In genomic region chr6:151248295-151248694, GRCh38 we compare ENCODE assay signal across 20 cellular contexts. TPM values are rescaled to one million over a fixed set of nuclear protein-coding genes. Genes with fewer than 3 reads are reported as not detected.
DNase-seq lines count a peak whose midpoint lies in the region; ATAC-seq and TF ChIP-seq lines count a peak whose summit lies in the region.
"Had no signal": no experiment of that assay in that cellular context is flagged by ENCODE, and none has a peak within 500 bp of the region (broad histone marks: within the 10 kb centered on the region; RNA-seq: fewer than 3 reads in every experiment).

No MANE protein-coding gene starts in this region.

- H3K9me2 ChIP-seq in HCT116 (ENCODE audit: insufficient read depth) (no peaks in the 10 kb centered on the region), GM23338 (ENCODE audit: insufficient read depth) (no peaks in the 10 kb centered on the region)

- H3K79me2 ChIP-seq in HCT116 (ENCODE audit: insufficient read depth, low read length) = peaks cover 99% of the 10 kb centered on the region
- H3K79me2 ChIP-seq in GM23338 (replicated peaks; ENCODE audit: insufficient read depth) = peaks cover 98% of the 10 kb centered on the region

- TF ChIP-seq POLR2A in HCT116 (IDR thresholded peaks at IDR 0.05; ENCODE audit: borderline replicate concordance, extremely low read depth, insufficient read depth, insufficient read length) = no peak

- no peaks in the 10 kb centered on the region for H3K9me3 Mint-ChIP-seq in mesothelial cell of epicardium
- no peaks in the 10 kb centered on the region for H3K9me3 Mint-ChIP-seq in stimulated activated naive CD8-positive, alpha-beta T cell treated with anti-CD3 and anti-CD28 coated beads, Interleukin-15, amount 100 ng/mL, for 72 hours
- H3K9me3 Mint-ChIP-seq in GM23338 = no peaks in the 10 kb centered on the region
- H3K9me3 Mint-ChIP-seq: H9 had no signal

- CTCF ChIA-PET in HCT116 (lab: Charles Lee) = no interaction called here

- no peak for TF ChIP-seq RAD21 in HCT116 (IDR thresholded peaks at IDR 0.05; ENCODE audit: low read depth)

- no peak overlapping the region for H3K4me2 ChIP-seq in HCT116 (ENCODE audit: low read length)
- no peak overlapping the region for H3K4me2 ChIP-seq in GM23338

- no peaks in the 10 kb centered on the region for H3K36me3 Mint-ChIP-seq in T-helper 17 cell (ENCODE audit: low read depth)
- H3K36me3 Mint-ChIP-seq in mesothelial cell of epicardium = peaks cover 21% of the 10 kb centered on the region
- H3K36me3 Mint-ChIP-seq in GM23338 (ENCODE audit: low read depth) = no peaks in the 10 kb centered on the region
- H3K36me3 Mint-ChIP-seq: CD14-positive monocyte, IgD-negative memory B cell had no signal

- H3K4me3 ChIP-seq in HCT116 (replicated peaks in 1 of 2; ENCODE audit: low read depth in 1 of 2, low read length in 2 of 2) (no peak overlapping the region), GM23338 (no peak overlapping the region)
- H3K4me3 ChIP-seq: Peyer's patch, SJSA1 had no signal

- H3K9ac ChIP-seq in HCT116 (ENCODE audit: low read length) = no peak overlapping the region

- H3K27ac Mint-ChIP-seq in T-helper 17 cell = no peak overlapping the region
- peak overlapping the region; percentile 85 for H3K27ac Mint-ChIP-seq in mesothelial cell of epicardium
- no peak overlapping the region for H3K27ac Mint-ChIP-seq in stimulated activated naive CD8-positive, alpha-beta T cell treated with anti-CD3 and anti-CD28 coated beads, Interleukin-15, amount 100 ng/mL, for 72 hours
- no peak overlapping the region for H3K27ac Mint-ChIP-seq in GM23338
- H3K27ac Mint-ChIP-seq: CD14-positive monocyte, IgD-negative memory B cell had no signal

- ATAC-seq in HCT116 (no peak), T-helper 17 cell (no peak), GM23338 (no peak)
- ATAC-seq in stimulated activated naive CD8-positive, alpha-beta T cell treated with anti-CD3 and anti-CD28 coated beads, Interleukin-15, amount 100 ng/mL, for 72 hours = peak; percentile 35

- peak overlapping the region; percentile 57 for H3K4me3 Mint-ChIP-seq in T-helper 17 cell
- no peak overlapping the region for H3K4me3 Mint-ChIP-seq in mesothelial cell of epicardium
- no peak overlapping the region for H3K4me3 Mint-ChIP-seq in stimulated activated naive CD8-positive, alpha-beta T cell treated with anti-CD3 and anti-CD28 coated beads, Interleukin-15, amount 100 ng/mL, for 72 hours
- no peak overlapping the region for H3K4me3 Mint-ChIP-seq in GM23338
- H3K4me3 Mint-ChIP-seq: H9, IgD-negative memory B cell had no signal

- peaks cover 5 to 50% of the 10 kb centered on the region in 2 experiments; a peak in 3 of 4 replicates for H3K4me1 ChIP-seq in HCT116 (ENCODE audit: control insufficient read depth in 1 of 2, insufficient read depth in 2 of 2, low read length in 2 of 2)
- H3K4me1 ChIP-seq in GM23338 (ENCODE audit: insufficient read depth) = peaks cover 5% of the 10 kb centered on the region
- H3K4me1 ChIP-seq: Peyer's patch, SJSA1 had no signal

- H3F3A ChIP-seq in GM23338 (replicated peaks; ENCODE audit: low read depth) = no peaks in the 10 kb centered on the region

- peaks cover 3% of the 10 kb centered on the region; the same call in 1 of the 2 replicates for H4K20me1 ChIP-seq in HCT116 (ENCODE audit: insufficient read depth)
- H4K20me1 ChIP-seq in GM23338 (replicated peaks; ENCODE audit: insufficient read depth) = peaks cover 13% of the 10 kb centered on the region

- no TSS peak for BruUV-seq in HCT116 (replicated peaks; lab: Mats Ljungman, UMichigan)

- H3K27ac ChIP-seq in HCT116 (ENCODE audit: low read depth, low read length) (no peak overlapping the region), GM23338 (ENCODE audit: low read depth) (no peak overlapping the region)
- H3K27ac ChIP-seq: Peyer's patch, SJSA1 had no signal

- H3K27me3 ChIP-seq in HCT116 (ENCODE audit: insufficient read depth, low read length) (no peaks in the 10 kb centered on the region), GM23338 (ENCODE audit: insufficient read depth) (no peaks in the 10 kb centered on the region)
- H3K27me3 ChIP-seq: Peyer's patch, SJSA1 had no signal

- peaks cover 0 to 18% of the 10 kb centered on the region in 2 experiments; a peak in 1 of 4 replicates for H3K36me3 ChIP-seq in HCT116 (ENCODE audit: control insufficient read depth in 1 of 2, insufficient read depth in 2 of 2, low read length in 2 of 2)
- no peaks in the 10 kb centered on the region for H3K36me3 ChIP-seq in GM23338 (ENCODE audit: insufficient read depth)
- H3K36me3 ChIP-seq: Peyer's patch, SJSA1 had no signal

- no peaks in the 10 kb centered on the region for H3K9me3 ChIP-seq in HCT116 (ENCODE audit: control insufficient read depth in 1 of 2, insufficient read depth in 1 of 2, low read depth in 1 of 2, low read length in 2 of 2)
- H3K9me3 ChIP-seq in T-helper 17 cell (ENCODE audit: control insufficient read depth, low read length, poor library complexity, severe bottlenecking) = peaks cover 1% of the 10 kb centered on the region
- H3K9me3 ChIP-seq: Peyer's patch, SJSA1 had no signal

- RAD21 ChIA-PET in HCT116 (lab: Charles Lee; ENCODE audit: low non-redundant PET in 1 of 2, low total read pairs in 2 of 2, uncharacterized antibody in 2 of 2, unreplicated experiment in 2 of 2) = no interaction called here

- H3K4me1 Mint-ChIP-seq in T-helper 17 cell (peaks cover 2% of the 10 kb centered on the region), mesothelial cell of epicardium (peaks cover 71% of the 10 kb centered on the region), GM23338 (peaks cover 10% of the 10 kb centered on the region; the same call in 2 of the 3 replicates)
- peaks cover 9% of the 10 kb centered on the region for H3K4me1 Mint-ChIP-seq in stimulated activated naive CD8-positive, alpha-beta T cell treated with anti-CD3 and anti-CD28 coated beads, Interleukin-15, amount 100 ng/mL, for 72 hours
- H3K4me1 Mint-ChIP-seq: CD14-positive monocyte, IgD-negative memory B cell had no signal

- no peak overlapping the region for H2AFZ ChIP-seq in HCT116 (ENCODE audit: low read depth, low read length, poor library complexity, severe bottlenecking)
- no peak overlapping the region for H2AFZ ChIP-seq in GM23338

- H3K27me3 Mint-ChIP-seq in T-helper 17 cell (peaks cover 42% of the 10 kb centered on the region), mesothelial cell of epicardium (ENCODE audit: low read depth) (no peaks in the 10 kb centered on the region), GM23338 (ENCODE audit: insufficient read depth, low read depth, poor library complexity) (no peaks in the 10 kb centered on the region)
- peaks cover 51% of the 10 kb centered on the region for H3K27me3 Mint-ChIP-seq in stimulated activated naive CD8-positive, alpha-beta T cell treated with anti-CD3 and anti-CD28 coated beads, Interleukin-15, amount 100 ng/mL, for 72 hours

- intact Hi-C loops in HCT116 (cut with micrococcal nuclease) = loop anchor here (10.0 kb wide), 1 partner anchor 183 kb away; no protein-coding TSS in a partner anchor

- DNase-seq in HCT116 (ENCODE audit: low read depth, low spot score) (no peak), T-helper 17 cell (no peak), mesothelial cell of epicardium (ENCODE audit: low spot score in 2 of 2, unreplicated experiment in 2 of 2) (no peak), foreskin melanocyte (no peak), GM23338 (ENCODE audit: low spot score) (no peak), NCI-H446 (lab: John Stamatoyannopoulos, UW) (no peak)
- no peak for DNase-seq in stimulated activated naive CD8-positive, alpha-beta T cell treated with anti-CD3 and anti-CD28 coated beads, Interleukin-15, amount 100 ng/mL, for 72 hours
- DNase-seq: ACHN, DMS79, H9, MM.1S, NCI-H1092, NCI-H1436 treated with DMSO at 0.1 percent for 48 hours, NCI-H2029, NCI-H446 treated with DMSO at 0.1 percent for 48 hours, NCI-H69, Peyer's patch had no signal

- TF ChIP-seq CTCF in HCT116 (IDR thresholded peaks at IDR 0.05 in 2 of 3, conservative IDR thresholded peaks at IDR 0.05 in 1 of 3; ENCODE audit: borderline replicate concordance in 1 of 3, insufficient read depth in 1 of 3, low read depth in 2 of 3, low read length in 2 of 3) (no peak), mesothelial cell of epicardium (IDR thresholded peaks at IDR 0.05; ENCODE audit: unreplicated experiment) (no peak), GM23338 (conservative IDR thresholded peaks at IDR 0.05; ENCODE audit: low read depth in 2 of 2) (no peak)

- POLR2A ChIA-PET in HCT116 (lab: Charles Lee) = interaction anchor here (0.7 kb wide), 1 partner anchor 358 kb away, joined by 5 read pairs; no protein-coding TSS in a partner anchor

TF ChIP-seq in HCT116, 20 proteins besides CTCF, POLR2A, EP300 and RAD21:
- peak; percentile 5; the same call in 1 of the 2 replicates for TF ChIP-seq POLR2AphosphoS5 (IDR thresholded peaks at IDR 0.05; ENCODE audit: low read depth, low read length)
- TF ChIP-seq YY1 (IDR thresholded peaks at IDR 0.05; ENCODE audit: extremely low read depth, insufficient replicate concordance, low read depth, low read length) = no peak
TF ChIP-seq in HCT116: peak in this region for 1.

TF ChIP-seq in GM23338, 12 proteins besides CTCF, POLR2A, EP300 and RAD21 (continues in another document):
- no peak for TF ChIP-seq POLR2AphosphoS5 (IDR thresholded peaks at IDR 0.05; ENCODE audit: low read depth)
- TF ChIP-seq ETS1 (IDR thresholded peaks at IDR 0.05) = no peak
- no peak for TF ChIP-seq ZNF331 (CRISPR knock-in tag; IDR thresholded peaks at IDR 0.05; ENCODE audit: low read depth)
- no peak for TF ChIP-seq JUNB (IDR thresholded peaks at IDR 0.05; ENCODE audit: unreplicated experiment)
- no peak for TF ChIP-seq EZH2 (IDR thresholded peaks at IDR 0.05; ENCODE audit: low read depth, unreplicated experiment)
- TF ChIP-seq CREB1 (CRISPR knock-in tag; IDR thresholded peaks at IDR 0.05; ENCODE audit: low read depth) = no peak
- no peak for TF ChIP-seq STAT1 (IDR thresholded peaks at IDR 0.05; ENCODE audit: unreplicated experiment)
- TF ChIP-seq EZH2phosphoT487 (IDR thresholded peaks at IDR 0.05; ENCODE audit: unreplicated experiment) = no peak
- no peak for TF ChIP-seq ZNF114 (CRISPR knock-in tag; IDR thresholded peaks at IDR 0.05)

RNA-seq across cellular contexts. Expression of gene AKAP12, which starts 8.5 kb away (rescaled TPM):
- total RNA-seq in HCT116 (2021; ENCODE audit: unreplicated experiment) = 1,220 TPM
- polyA plus RNA-seq in HCT116 (2012) = 767 and 873 TPM in 2 replicates
- total RNA-seq in T-helper 17 cell = under 1 TPM; 0.18 to 0.20 TPM
- 736 to 747 TPM (median 737 TPM) in 3 replicates for total RNA-seq in mesothelial cell of epicardium
- total RNA-seq in GM23338 (2014; rRNA removed; shearing (Covaris generic)) = 80.2 and 90.1 TPM in 2 replicates
- polyA plus RNA-seq in GM23338 (2016; fragmentation: Nextera tagmentation; extraction: Ambion mirVana) = 120 and 137 TPM in 2 replicates
- polyA plus RNA-seq: CD14-positive monocyte, IgD-negative memory B cell had no signal

Comparison
In these comparisons a context has a peak if more than half of its experiments do, and no peak if none do; other contexts are left out.
1. RNA of gene AKAP12, which starts 8.5 kb away (total RNA-seq): 1,220 TPM in HCT116 (single experiment), 736 to 747 TPM in mesothelial cell of epicardium and 80.2 to 90.1 TPM in GM23338; 0.18 to 0.20 TPM in T-helper 17 cell; every median in the first group is over 10 times any median in the second.